ENCODE assay signal across 18 cellular contexts in genomic region chr17:41367426-41368075, GRCh38. TPM values are rescaled to one million over a fixed set of nuclear protein-coding genes. Genes with fewer than 3 reads are reported as not detected.
A peak's percentile ranks its signal among the peaks of the same experiment; 100 is the strongest.
DNase-seq lines count a peak whose midpoint lies in the region; TF ChIP-seq lines count a peak whose summit lies in the region.
"Had no signal": no experiment of that assay in that cellular context is flagged by ENCODE, and none has a peak within 500 bp of the region (broad histone marks: within the 10 kb centered on the region; RNA-seq: fewer than 3 reads in every experiment).

No MANE protein-coding gene starts in this region.

- no peaks in the 10 kb centered on the region; the same call in none of the 2 replicates for H3K27me3 ChIP-seq in HAP-1 (ENCODE audit: low read depth)
- H3K27me3 ChIP-seq: breast epithelium, esophagus muscularis mucosa had no signal

- H3K36me3 ChIP-seq in HAP-1 (replicated peaks) = no peaks in the 10 kb centered on the region
- H3K36me3 ChIP-seq: breast epithelium, esophagus muscularis mucosa had no signal

- in situ Hi-C loops in HAP-1 (cut with MboI; ENCODE audit: low sequenced_read_pairs) = no loop called here

- intact Hi-C loops in posterior cingulate gyrus (cut with DNase I) = no loop called here

- TF ChIP-seq CTCF in epithelial cell of esophagus (IDR thresholded peaks at IDR 0.05; ENCODE audit: insufficient read depth, low read depth, low read length, missing control alignments) = no peak

- no peak overlapping the region for H3K4me3 ChIP-seq in epithelial cell of esophagus (ENCODE audit: low read length)
- no peak overlapping the region for H3K4me3 ChIP-seq in HAP-1
- H3K4me3 ChIP-seq: breast epithelium, esophagus muscularis mucosa, psoas muscle had no signal

- no peaks in the 10 kb centered on the region for H3K9me3 ChIP-seq in HAP-1
- H3K9me3 ChIP-seq: breast epithelium, esophagus muscularis mucosa, psoas muscle had no signal

- DNase-seq in AG20443 (ENCODE audit: low spot score) = peak; percentile 83
- DNase-seq in M059J (ENCODE audit: low read depth) = peak; percentile 85
- DNase-seq in epithelial cell of esophagus (ENCODE audit: low read depth) = peak; percentile 74
- peak; percentile 28 for DNase-seq in myocyte (ENCODE audit: low read depth)
- no peak for DNase-seq in HAP-1 (ENCODE audit: low spot score in 2 of 2)
- DNase-seq in foreskin melanocyte = no peak
- no peak for DNase-seq in posterior cingulate gyrus
- no peak for DNase-seq in NCI-H1105 (lab: John Stamatoyannopoulos, UW)
- DNase-seq: activated CD4-positive, alpha-beta memory T cell treated with anti-CD3 and anti-CD28 coated beads, Interleukin-2, amount 10 ng/mL, durations not matched to agents 7 days and 5 days; activated effector memory CD4-positive, alpha-beta T cell treated with Interleukin-2 at 50 U/mL for 16 hours; NCI-H1105 treated with DMSO at 0.1 percent for 48 hours; NCI-H526; psoas muscle; RPMI8226; stimulated activated CD4-positive, alpha-beta T cell treated with anti-CD3 and anti-CD28 coated beads, Interleukin-4, amount 100 ng/mL, for 1 hour had no signal

- H3K4me1 ChIP-seq in HAP-1 = no peaks in the 10 kb centered on the region
- H3K4me1 ChIP-seq: breast epithelium, psoas muscle had no signal

RNA-seq across cellular contexts. Expression of gene KRT33B, which starts 2.1 kb away (rescaled TPM):
- total RNA-seq in M059J (2014; rRNA removed; shearing (Covaris generic)) = 1.3 TPM in 1 of 2 replicates, not detected in the other
- total RNA-seq in myocyte = 0.08 TPM in 1 of 2 replicates, not detected in the other
- polyA plus RNA-seq in myocyte (2012) = 0.44 TPM
- total RNA-seq: activated CD4-positive, alpha-beta memory T cell treated with anti-CD3 and anti-CD28 coated beads, Interleukin-2, amount 10 ng/mL, durations not matched to agents 7 days and 5 days; breast epithelium; esophagus muscularis mucosa; mononuclear cell; psoas muscle had no signal
- polyA plus RNA-seq: psoas muscle had no signal

RNA-seq across cellular contexts. Expression of gene KRT34, which starts 14.6 kb away (rescaled TPM):
- 6.7 and 7.6 TPM in 2 replicates for total RNA-seq in M059J (2014; rRNA removed; shearing (Covaris generic))
- total RNA-seq in myocyte = 0.16 TPM in 1 of 2 replicates, not detected in the other
- 0.42 TPM for polyA plus RNA-seq in myocyte (2012)
- total RNA-seq: activated CD4-positive, alpha-beta memory T cell treated with anti-CD3 and anti-CD28 coated beads, Interleukin-2, amount 10 ng/mL, durations not matched to agents 7 days and 5 days; breast epithelium; esophagus muscularis mucosa; psoas muscle had no signal
- polyA plus RNA-seq: psoas muscle had no signal

RNA-seq across cellular contexts. Expression of gene KRT33A, which starts 16.9 kb away (rescaled TPM):
- total RNA-seq in M059J (2014; rRNA removed; shearing (Covaris generic)) = 0.17 TPM in 1 of 2 replicates, not detected in the other
- total RNA-seq in myocyte = not detected in 2 replicates
- not detected for polyA plus RNA-seq in myocyte (2012)
- total RNA-seq: activated CD4-positive, alpha-beta memory T cell treated with anti-CD3 and anti-CD28 coated beads, Interleukin-2, amount 10 ng/mL, durations not matched to agents 7 days and 5 days; breast epithelium; esophagus muscularis mucosa; mononuclear cell; psoas muscle had no signal
- polyA plus RNA-seq: psoas muscle had no signal

RNA-seq across cellular contexts. Expression of gene KRT31, which starts 29.9 kb away (rescaled TPM):
- total RNA-seq in M059J (2014; rRNA removed; shearing (Covaris generic)) = not detected in 2 replicates
- total RNA-seq in myocyte = 0.52 and 0.86 TPM in 2 replicates
- polyA plus RNA-seq in myocyte (2012) = 0.96 TPM
- total RNA-seq: activated CD4-positive, alpha-beta memory T cell treated with anti-CD3 and anti-CD28 coated beads, Interleukin-2, amount 10 ng/mL, durations not matched to agents 7 days and 5 days; breast epithelium; esophagus muscularis mucosa; mononuclear cell had no signal

RNA-seq across cellular contexts. Expression of gene KRTAP17-1, which starts 52.0 kb away (rescaled TPM):
- not detected in 2 replicates for total RNA-seq in M059J (2014; rRNA removed; shearing (Covaris generic))
- not detected in 2 replicates for total RNA-seq in myocyte
- polyA plus RNA-seq in myocyte (2012) = not detected
- total RNA-seq: activated CD4-positive, alpha-beta memory T cell treated with anti-CD3 and anti-CD28 coated beads, Interleukin-2, amount 10 ng/mL, durations not matched to agents 7 days and 5 days; breast epithelium; esophagus muscularis mucosa; mononuclear cell; psoas muscle had no signal
- polyA plus RNA-seq: psoas muscle had no signal

Comparison
In these comparisons a context has a peak if more than half of its experiments do, and no peak if none do; other contexts are left out.
1. DNase-seq: peak in AG20443 (single experiment), M059J (single experiment), epithelial cell of esophagus (single experiment) and myocyte (single experiment); none in HAP-1 (0 of 2), foreskin melanocyte (single experiment), posterior cingulate gyrus (0 of 10) and NCI-H1105 (single experiment).